ENCODE assay signal across 8 cellular contexts in genomic region chr7:27661776-27662489, GRCh38. TPM values are rescaled to one million over a fixed set of nuclear protein-coding genes. Genes with fewer than 3 reads are reported as not detected.
DNase-seq lines count a peak whose midpoint lies in the region; ATAC-seq and TF ChIP-seq lines count a peak whose summit lies in the region.

No MANE protein-coding gene starts in this region.

- TF ChIP-seq CTCF in fibroblast of lung (conservative IDR thresholded peaks at IDR 0.05 in 1 of 2, IDR thresholded peaks at IDR 0.05 in 1 of 2; ENCODE audit: low read depth in 1 of 2, low read length in 2 of 2) = no peak
- TF ChIP-seq CTCF in uterus (IDR thresholded peaks at IDR 0.05) = no peak

- H3K9me3 Mint-ChIP-seq in activated T-cell treated with anti-CD3 and anti-CD28 coated beads, Interleukin-2, amount 50 U/mL, for 72 hours = no peaks in the 10 kb centered on the region
- no peaks in the 10 kb centered on the region for H3K9me3 Mint-ChIP-seq in naive B cell

- DNase-seq in NCI-H748 (lab: John Stamatoyannopoulos, UW; ENCODE audit: unreplicated experiment) (peak; percentile 67), NCI-H748 treated with DMSO at 0.1 percent for 48 hours (lab: John Stamatoyannopoulos, UW) (no peak), LoVo (ENCODE audit: low spot score) (peak; percentile 45), fibroblast of lung (ENCODE audit: low read depth in 2 of 2) (peak in 1 of 2 donors; percentile 28), naive B cell (peak; percentile 11), uterus (peak; percentile 35 to 44), NCI-H2081 treated with DMSO at 0.1 percent for 48 hours (lab: John Stamatoyannopoulos, UW) (no peak)
- DNase-seq in activated T-cell treated with anti-CD3 and anti-CD28 coated beads, Interleukin-2, amount 50 U/mL, for 72 hours = peak; percentile 3 to 26

- no peaks in the 10 kb centered on the region for H3K36me3 Mint-ChIP-seq in activated T-cell treated with anti-CD3 and anti-CD28 coated beads, Interleukin-2, amount 50 U/mL, for 72 hours (ENCODE audit: insufficient read depth in 2 of 2)
- H3K36me3 Mint-ChIP-seq in naive B cell = no peaks in the 10 kb centered on the region

- H3K27me3 ChIP-seq in fibroblast of lung (ENCODE audit: control insufficient read depth, insufficient read depth, low read length) (no peaks in the 10 kb centered on the region), uterus (no peaks in the 10 kb centered on the region)

- no peaks in the 10 kb centered on the region for H3K9me3 ChIP-seq in fibroblast of lung (ENCODE audit: control insufficient read depth, insufficient read depth, low read depth, low read length)
- no peaks in the 10 kb centered on the region for H3K9me3 ChIP-seq in uterus

- peaks cover 16% of the 10 kb centered on the region for H3K4me1 Mint-ChIP-seq in activated T-cell treated with anti-CD3 and anti-CD28 coated beads, Interleukin-2, amount 50 U/mL, for 72 hours (ENCODE audit: low read depth)
- H3K4me1 Mint-ChIP-seq in naive B cell = peaks cover 4 to 24% (median 8%) of the 10 kb centered on the region in 3 donors

- intact Hi-C loops in uterus (cut with DNase I; ENCODE audit: low total_unique reads) = loop anchor here (5.0 kb wide), 2 partner anchors 75 to 475 kb away; partner anchors contain the start of gene HOXA11

- no peak for TF ChIP-seq POLR2A in uterus (IDR thresholded peaks at IDR 0.05)

- H3K27ac ChIP-seq in fibroblast of lung (ENCODE audit: insufficient read depth, low read length) (peak overlapping the region; percentile 78), uterus (peak overlapping the region; percentile 94 to 95)

- no peaks in the 10 kb centered on the region for H3K4me1 ChIP-seq in fibroblast of lung (ENCODE audit: control insufficient read depth, extremely low read depth, insufficient read depth, low read length)
- H3K4me1 ChIP-seq in uterus = no peaks in the 10 kb centered on the region

- peak overlapping the region; percentile 91 for H3K4me2 ChIP-seq in fibroblast of lung (ENCODE audit: extremely low read depth, insufficient read depth, low read length)

- H3K27me3 Mint-ChIP-seq in activated T-cell treated with anti-CD3 and anti-CD28 coated beads, Interleukin-2, amount 50 U/mL, for 72 hours (ENCODE audit: low read depth) = no peaks in the 10 kb centered on the region
- no peaks in the 10 kb centered on the region for H3K27me3 Mint-ChIP-seq in naive B cell

- H4K20me1 ChIP-seq in fibroblast of lung (ENCODE audit: control insufficient read depth, extremely low read depth, insufficient read depth, low read length) = no peaks in the 10 kb centered on the region

- H3K4me3 Mint-ChIP-seq in activated T-cell treated with anti-CD3 and anti-CD28 coated beads, Interleukin-2, amount 50 U/mL, for 72 hours = peak overlapping the region; percentile 80 to 83
- peak overlapping the region; percentile 74 to 95 (median 92) for H3K4me3 Mint-ChIP-seq in naive B cell

- ATAC-seq in activated T-cell treated with anti-CD3 and anti-CD28 coated beads, Interleukin-2, amount 50 U/mL, for 72 hours (replicated peaks in 1 of 2) = no peak
- ATAC-seq in naive B cell (ENCODE audit: low read depth in 2 of 2) = no peak

- H3K4me3 ChIP-seq in fibroblast of lung (replicated peaks in 1 of 4; ENCODE audit: control extremely low read depth in 1 of 4, insufficient read depth in 1 of 4, low read depth in 3 of 4, low read length in 4 of 4) (peak overlapping the region; percentile 61 to 89 (median 70)), uterus (peak overlapping the region; percentile 78 to 88)

- peak overlapping the region; percentile 32 for H2AFZ ChIP-seq in fibroblast of lung (ENCODE audit: low read length)

- peaks cover 6% of the 10 kb centered on the region for H3K79me2 ChIP-seq in fibroblast of lung (ENCODE audit: control insufficient read depth, insufficient read depth, low read length)

- H3K9ac ChIP-seq in fibroblast of lung (ENCODE audit: insufficient read depth, low read length) = peak overlapping the region; percentile 73

- H3K27ac Mint-ChIP-seq in activated T-cell treated with anti-CD3 and anti-CD28 coated beads, Interleukin-2, amount 50 U/mL, for 72 hours = peak overlapping the region; percentile 42
- H3K27ac Mint-ChIP-seq in naive B cell = peak overlapping the region; percentile 77 to 95 (median 88)

- H3K36me3 ChIP-seq in fibroblast of lung (ENCODE audit: control insufficient read depth, insufficient read depth, low read length) (no peaks in the 10 kb centered on the region), uterus (no peaks in the 10 kb centered on the region)

RNA-seq across cellular contexts. Expression of gene HIBADH, which starts 0.8 kb away (rescaled TPM):
- total RNA-seq in activated T-cell treated with anti-CD3 and anti-CD28 coated beads, Interleukin-2, amount 50 U/mL, for 72 hours = 10 to 100 TPM; 18.2 to 20.0 TPM
- total RNA-seq in fibroblast of lung = 69.3 and 88.7 TPM in 2 replicates
- 91.0 and 96.0 TPM in 2 replicates for polyA plus RNA-seq in fibroblast of lung
- 46.1 and 48.8 TPM in 2 replicates for polyA plus RNA-seq in fibroblast of lung (2012)
- polyA minus RNA-seq in fibroblast of lung (ENCODE audit: low replicate concordance) = 25.8 and 32.7 TPM in 2 replicates
- polyA plus RNA-seq in naive B cell (ENCODE audit: low read depth in 6 of 6) = 10 to 100 TPM; 23.0 to 36.1 (median 25.9) TPM
- 10 to 100 TPM; 38.9 to 58.8 (median 52.2) TPM for total RNA-seq in uterus

Comparison
In these comparisons a context has a peak if more than half of its experiments do, and no peak if none do; other contexts are left out.
1. DNase-seq: peak in NCI-H748 (single experiment), LoVo (single experiment), activated T-cell treated with anti-CD3 and anti-CD28 coated beads, Interleukin-2, amount 50 U/mL, for 72 hours (2 of 2), naive B cell (single experiment) and uterus (2 of 2); none in NCI-H748 treated with DMSO at 0.1 percent for 48 hours (single experiment) and NCI-H2081 treated with DMSO at 0.1 percent for 48 hours (single experiment).